ENCODE assay signal across 21 cellular contexts in genomic region chr13:107043016-107043957, GRCh38.
DNase-seq lines count a peak whose midpoint lies in the region; ATAC-seq and TF ChIP-seq lines count a peak whose summit lies in the region.
"Had no signal": no experiment of that assay in that cellular context is flagged by ENCODE, and none has a peak within 500 bp of the region (broad histone marks: within the 10 kb centered on the region; RNA-seq: fewer than 3 reads in every experiment).

No MANE protein-coding gene starts in this region.

- peak overlapping the region in 1 of 4 donors; percentile 16 for H3K27ac ChIP-seq in body of pancreas
- H3K27ac ChIP-seq in left lung = peak overlapping the region in 1 of 2 donors; percentile 26
- H3K27ac ChIP-seq in tibial artery = peak overlapping the region; percentile 33 to 42
- H3K27ac ChIP-seq in esophagus muscularis mucosa (replicated peaks in 1 of 4) = peak overlapping the region in 1 of 4 donors; percentile 44
- H3K27ac ChIP-seq: A549, vagina had no signal

- no peak for TF ChIP-seq EP300 in esophagus muscularis mucosa (IDR thresholded peaks at IDR 0.05)

- H3K4me1 Mint-ChIP-seq in progenitor cell of endocrine pancreas (ENCODE audit: low read depth) = no peaks in the 10 kb centered on the region
- H3K4me1 Mint-ChIP-seq: activated B cell treated with CpG ODN at 0.5 μM for 24 hours; activated naive CD8-positive, alpha-beta T cell treated with anti-CD3 and anti-CD28 coated beads, Interleukin-2, amount 10 ng/mL, durations not matched to agents 7 days and 5 days; CD8-positive, alpha-beta memory T cell; IgD-negative memory B cell; memory B cell had no signal

- H3K9me3 ChIP-seq in body of pancreas = no peaks in the 10 kb centered on the region
- peaks cover 0 to 15% of the 10 kb centered on the region in 2 donors for H3K9me3 ChIP-seq in left lung
- H3K9me3 ChIP-seq in tibial artery = no peaks in the 10 kb centered on the region
- H3K9me3 ChIP-seq in esophagus muscularis mucosa = no peaks in the 10 kb centered on the region
- H3K9me3 ChIP-seq: A549, vagina had no signal

- H3K27ac Mint-ChIP-seq in progenitor cell of endocrine pancreas = no peak overlapping the region
- H3K27ac Mint-ChIP-seq: activated B cell treated with CpG ODN at 0.5 μM for 24 hours; activated naive CD8-positive, alpha-beta T cell treated with anti-CD3 and anti-CD28 coated beads, Interleukin-2, amount 10 ng/mL, durations not matched to agents 7 days and 5 days; CD8-positive, alpha-beta memory T cell; memory B cell; natural killer cell treated with Interleukin-12 subunit alpha and Interleukin-12 subunit beta and Interleukin-15 and Interleukin-18, amount 100 ng/mL, for 72 hours; stimulated activated naive CD8-positive, alpha-beta T cell treated with anti-CD3 and anti-CD28 coated beads, Interleukin-15, Interleukin-2, amounts not matched to agents 100 ng/mL and 50 ng/mL, for 24 hours had no signal

- H3K4me3 Mint-ChIP-seq in progenitor cell of endocrine pancreas (ENCODE audit: low read depth) = no peak overlapping the region
- H3K4me3 Mint-ChIP-seq: activated B cell treated with CpG ODN at 0.5 μM for 24 hours; activated naive CD8-positive, alpha-beta T cell treated with anti-CD3 and anti-CD28 coated beads, Interleukin-2, amount 10 ng/mL, durations not matched to agents 7 days and 5 days; CD8-positive, alpha-beta memory T cell; IgD-negative memory B cell; memory B cell; natural killer cell treated with Interleukin-12 subunit alpha and Interleukin-12 subunit beta and Interleukin-15 and Interleukin-18, amount 100 ng/mL, for 72 hours; stimulated activated naive CD8-positive, alpha-beta T cell treated with anti-CD3 and anti-CD28 coated beads, Interleukin-15, Interleukin-2, amounts not matched to agents 100 ng/mL and 50 ng/mL, for 24 hours had no signal

- H3K27me3 ChIP-seq in body of pancreas (no peaks in the 10 kb centered on the region), left lung (no peaks in the 10 kb centered on the region), tibial artery (no peaks in the 10 kb centered on the region), esophagus muscularis mucosa (no peaks in the 10 kb centered on the region)
- H3K27me3 ChIP-seq: vagina had no signal

- no peak for TF ChIP-seq CTCF in body of pancreas (IDR thresholded peaks at IDR 0.05)
- TF ChIP-seq CTCF in left lung (IDR thresholded peaks at IDR 0.05) = no peak
- TF ChIP-seq CTCF in tibial artery (IDR thresholded peaks at IDR 0.05) = no peak
- no peak for TF ChIP-seq CTCF in esophagus muscularis mucosa (IDR thresholded peaks at IDR 0.05)
- no peak for TF ChIP-seq CTCF in progenitor cell of endocrine pancreas (IDR thresholded peaks at IDR 0.05; ENCODE audit: unreplicated experiment)

- H3K4me1 ChIP-seq in body of pancreas = peaks cover 11% of the 10 kb centered on the region
- no peaks in the 10 kb centered on the region for H3K4me1 ChIP-seq in left lung
- peaks cover 0 to 22% (median 5%) of the 10 kb centered on the region in 4 donors for H3K4me1 ChIP-seq in tibial artery
- H3K4me1 ChIP-seq in esophagus muscularis mucosa = peaks cover 3 to 16% (median 15%) of the 10 kb centered on the region in 4 donors
- H3K4me1 ChIP-seq: A549 had no signal

- no peak for TF ChIP-seq POLR2A in body of pancreas (IDR thresholded peaks at IDR 0.05)
- TF ChIP-seq POLR2A in esophagus muscularis mucosa (IDR thresholded peaks at IDR 0.05; ENCODE audit: low read depth) = no peak

- intact Hi-C loops in left cardiac atrium (cut with DNase I) (no loop called here), Right ventricle myocardium inferior (cut with DNase I) (no loop called here), body of pancreas (cut with DNase I) (no loop called here), left lung (cut with DNase I) (no loop called here), tibial artery (cut with DNase I; ENCODE audit: low total_unique reads) (no loop called here), esophagus muscularis mucosa (cut with DNase I) (no loop called here)

- peak; percentile 65 to 70 for ATAC-seq in left cardiac atrium
- ATAC-seq in Right ventricle myocardium inferior = no peak
- peak; percentile 89 for ATAC-seq in body of pancreas
- ATAC-seq in left lung = peak; percentile 49
- ATAC-seq: A549; natural killer cell treated with Interleukin-12 subunit alpha and Interleukin-12 subunit beta and Interleukin-15 and Interleukin-18, amount 100 ng/mL, for 72 hours had no signal

- H3K36me3 ChIP-seq in body of pancreas (replicated peaks in 1 of 2; ENCODE audit: insufficient read depth in 1 of 2, low read depth in 2 of 2) (no peaks in the 10 kb centered on the region), left lung (no peaks in the 10 kb centered on the region), tibial artery (no peaks in the 10 kb centered on the region), esophagus muscularis mucosa (no peaks in the 10 kb centered on the region)
- H3K36me3 ChIP-seq: vagina had no signal

- 46 to 52% methylated on average over 4 to 8 of the region's 8 CpGs for WGBS in body of pancreas, 2 donors
- WGBS in esophagus muscularis mucosa = 68% methylated on average over 8 of the region's 8 CpGs

- H3K27me3 Mint-ChIP-seq in progenitor cell of endocrine pancreas = no peaks in the 10 kb centered on the region
- H3K27me3 Mint-ChIP-seq: activated B cell treated with CpG ODN at 0.5 μM for 24 hours; activated naive CD8-positive, alpha-beta T cell treated with anti-CD3 and anti-CD28 coated beads, Interleukin-2, amount 10 ng/mL, durations not matched to agents 7 days and 5 days; CD8-positive, alpha-beta memory T cell; IgD-negative memory B cell; memory B cell; natural killer cell treated with Interleukin-12 subunit alpha and Interleukin-12 subunit beta and Interleukin-15 and Interleukin-18, amount 100 ng/mL, for 72 hours; stimulated activated naive CD8-positive, alpha-beta T cell treated with anti-CD3 and anti-CD28 coated beads, Interleukin-15, Interleukin-2, amounts not matched to agents 100 ng/mL and 50 ng/mL, for 24 hours had no signal

- peaks cover 17% of the 10 kb centered on the region for H3K9me3 Mint-ChIP-seq in progenitor cell of endocrine pancreas (ENCODE audit: low read depth)
- H3K9me3 Mint-ChIP-seq: activated B cell treated with CpG ODN at 0.5 μM for 24 hours had no signal

- DNase-seq in left cardiac atrium (peak; percentile 24), Right ventricle myocardium inferior (ENCODE audit: missing footprints) (no peak), body of pancreas (peak in 1 of 4 donors; percentile 6), left lung (no peak), tibial artery (peak in 1 of 2 donors; percentile 34), esophagus muscularis mucosa (ENCODE audit: extremely low spot score) (no peak), NOMO-1 treated with dmso at 0.1 percent for 144 hours (lab: John Stamatoyannopoulos, UW; ENCODE audit: unreplicated experiment) (no peak), progenitor cell of endocrine pancreas (ENCODE audit: low spot score, unreplicated experiment) (no peak)
- DNase-seq: activated B cell treated with CpG ODN at 0.5 μM for 24 hours; activated naive CD8-positive, alpha-beta T cell treated with anti-CD3 and anti-CD28 coated beads, Interleukin-2, amount 10 ng/mL, durations not matched to agents 7 days and 5 days; CD8-positive, alpha-beta memory T cell; foreskin melanocyte; NCI-H2029; NCI-H446 treated with DMSO at 0.1 percent for 48 hours; stimulated activated CD4-positive, alpha-beta T cell treated with anti-CD3 and anti-CD28 coated beads, Interleukin-15, amount 100 ng/mL, for 24 hours had no signal

- H3K36me3 Mint-ChIP-seq in progenitor cell of endocrine pancreas (ENCODE audit: insufficient read depth) = peaks cover 2% of the 10 kb centered on the region
- H3K36me3 Mint-ChIP-seq: activated naive CD8-positive, alpha-beta T cell treated with anti-CD3 and anti-CD28 coated beads, Interleukin-2, amount 10 ng/mL, durations not matched to agents 7 days and 5 days; CD8-positive, alpha-beta memory T cell; memory B cell; natural killer cell treated with Interleukin-12 subunit alpha and Interleukin-12 subunit beta and Interleukin-15 and Interleukin-18, amount 100 ng/mL, for 72 hours had no signal

- H3K4me3 ChIP-seq in body of pancreas (no peak overlapping the region), left lung (no peak overlapping the region), tibial artery (no peak overlapping the region), esophagus muscularis mucosa (no peak overlapping the region)
- H3K4me3 ChIP-seq: A549, vagina had no signal
